2 cellular contexts compared by ENCODE assay signal in genomic region chrX:49075347-49075746, GRCh38.
TF ChIP-seq lines count a peak whose summit lies in the region.

No MANE protein-coding gene starts in this region.

TF ChIP-seq in SK-N-SH, 30 proteins besides CTCF, POLR2A, EP300 and RAD21 (continued from another document):
- TF ChIP-seq ZBTB33 (IDR thresholded peaks at IDR 0.05; ENCODE audit: borderline replicate concordance, low read depth) (no peak), MXI1 (IDR thresholded peaks at IDR 0.05; ENCODE audit: low read depth, low read length) (no peak), CHD2 (IDR thresholded peaks at IDR 0.05; ENCODE audit: low read length, partially characterized antibody) (no peak), GATA2 (CRISPR knock-in tag; IDR thresholded peaks at IDR 0.05) (no peak), IRF3 (IDR thresholded peaks at IDR 0.05; ENCODE audit: low read depth, low read length) (no peak), FOXM1 (IDR thresholded peaks at IDR 0.05; ENCODE audit: low read depth) (no peak), RFX5 (IDR thresholded peaks at IDR 0.05; ENCODE audit: low read length) (no peak)
TF ChIP-seq in SK-N-SH: peak in this region for 0.

TF ChIP-seq in SK-N-SH treated with all-trans-retinoic acid at 6 μM for 48 hours, 23 proteins besides CTCF, POLR2A, EP300 and RAD21 (continued from another document):
- no peak for TF ChIP-seq PATZ1 (CRISPR knock-in tag; IDR thresholded peaks at IDR 0.05; ENCODE audit: borderline replicate concordance)
- no peak for TF ChIP-seq CREB5 (CRISPR knock-in tag; IDR thresholded peaks at IDR 0.05; ENCODE audit: low read depth)
- TF ChIP-seq ZFP30 (CRISPR knock-in tag; IDR thresholded peaks at IDR 0.05), result no peak
- TF ChIP-seq ZNF565 (CRISPR knock-in tag; conservative IDR thresholded peaks at IDR 0.05; ENCODE audit: low read depth), result no peak
- no peak for TF ChIP-seq SNAI2 (CRISPR knock-in tag; IDR thresholded peaks at IDR 0.05)
- no peak for TF ChIP-seq ESRRG (CRISPR knock-in tag; IDR thresholded peaks at IDR 0.05)
- no peak for TF ChIP-seq ZNF8 (CRISPR knock-in tag; IDR thresholded peaks at IDR 0.05)
- no peak for TF ChIP-seq GLIS3 (CRISPR knock-in tag; IDR thresholded peaks at IDR 0.05)
- TF ChIP-seq TSHZ2 (CRISPR knock-in tag; IDR thresholded peaks at IDR 0.05), result no peak
- no peak for TF ChIP-seq CSDC2 (CRISPR knock-in tag; IDR thresholded peaks at IDR 0.05)
- no peak for TF ChIP-seq RARB (CRISPR knock-in tag; IDR thresholded peaks at IDR 0.05)
- TF ChIP-seq ZC3H10 (CRISPR knock-in tag; IDR thresholded peaks at IDR 0.05), result no peak
- no peak for TF ChIP-seq TCF4 (CRISPR knock-in tag; IDR thresholded peaks at IDR 0.05; ENCODE audit: borderline replicate concordance)
- no peak for TF ChIP-seq ISL1 (CRISPR knock-in tag; IDR thresholded peaks at IDR 0.05)
- TF ChIP-seq POU6F1 (CRISPR knock-in tag; IDR thresholded peaks at IDR 0.05; ENCODE audit: borderline replicate concordance, low read depth), result no peak
